ENCODE assay signal across 21 cellular contexts in genomic region chr16:84104231-84104630, GRCh38. TPM values are rescaled to one million over a fixed set of nuclear protein-coding genes. Genes with fewer than 3 reads are reported as not detected.
DNase-seq lines count a peak whose midpoint lies in the region; ATAC-seq and TF ChIP-seq lines count a peak whose summit lies in the region.
"Had no signal": no experiment of that assay in that cellular context is flagged by ENCODE, and none has a peak within 500 bp of the region (broad histone marks: within the 10 kb centered on the region; RNA-seq: fewer than 3 reads in every experiment).

No MANE protein-coding gene starts in this region.

- H3K27ac Mint-ChIP-seq in activated naive CD4-positive, alpha-beta T cell treated with anti-CD3 and anti-CD28 coated beads, Interleukin-2, amount 50 U/mL, for 24 hours, result peak overlapping the region; percentile 23
- no peak overlapping the region for H3K27ac Mint-ChIP-seq in activated naive CD4-positive, alpha-beta T cell treated with anti-CD3 and anti-CD28 coated beads, Interleukin-2, amount 50 U/mL, for 72 hours
- H3K27ac Mint-ChIP-seq in HFFc6, result no peak overlapping the region

- no peak overlapping the region for H3K4me3 Mint-ChIP-seq in activated naive CD4-positive, alpha-beta T cell treated with anti-CD3 and anti-CD28 coated beads, Interleukin-2, amount 50 U/mL, for 24 hours
- H3K4me3 Mint-ChIP-seq in HFFc6, result no peak overlapping the region
- H3K4me3 Mint-ChIP-seq: CD14-positive monocyte had no signal

- peaks cover 37 to 41% of the 10 kb centered on the region in 2 donors for H3K4me1 ChIP-seq in thyroid gland
- H3K4me1 ChIP-seq: Peyer's patch had no signal

- H3K36me3 Mint-ChIP-seq in activated naive CD4-positive, alpha-beta T cell treated with anti-CD3 and anti-CD28 coated beads, Interleukin-2, amount 50 U/mL, for 24 hours, result peaks cover 4% of the 10 kb centered on the region
- peaks cover 0 to under 1% of the 10 kb centered on the region in 2 donors for H3K36me3 Mint-ChIP-seq in activated naive CD4-positive, alpha-beta T cell treated with anti-CD3 and anti-CD28 coated beads, Interleukin-2, amount 50 U/mL, for 72 hours
- no peaks in the 10 kb centered on the region for H3K36me3 Mint-ChIP-seq in HFFc6 (ENCODE audit: low read depth)

- H3K27ac ChIP-seq in thyroid gland, result peak overlapping the region; percentile 34 to 67 (median 64)
- H3K27ac ChIP-seq: Peyer's patch had no signal

- intact Hi-C loops in thyroid gland (cut with DNase I), result no loop called here

- H3K4me1 Mint-ChIP-seq in activated naive CD4-positive, alpha-beta T cell treated with anti-CD3 and anti-CD28 coated beads, Interleukin-2, amount 50 U/mL, for 24 hours, result peaks cover 76% of the 10 kb centered on the region
- H3K4me1 Mint-ChIP-seq in HFFc6 (ENCODE audit: low read depth), result peaks cover 34% of the 10 kb centered on the region

- no peak for DNase-seq in activated naive CD4-positive, alpha-beta T cell treated with anti-CD3 and anti-CD28 coated beads, Interleukin-2, amount 50 U/mL, for 72 hours (ENCODE audit: low spot score in 2 of 2)
- DNase-seq in HFFc6 (peak; percentile 25), foreskin melanocyte (peak; percentile 16), thyroid gland (no peak), NCI-H1694 (lab: John Stamatoyannopoulos, UW) (no peak)
- no peak for DNase-seq in stimulated activated CD4-positive, alpha-beta T cell treated with anti-CD3 and anti-CD28 coated beads, Interleukin-12 subunit alpha, Interleukin-12 subunit beta, amount 100 ng/mL, for 4 hours
- DNase-seq: H7; Kasumi-1; MM.1S; NCI-H1092; NCI-H1436; NCI-H2029 treated with DMSO at 0.1 percent for 48 hours; NCI-H226; NCI-H524; NCI-H774; NK-92 treated with Interleukin-12 subunit alpha and Interleukin-12 subunit beta, amount 100 ng/mL, for 24 hours; Peyer's patch had no signal

- H3K27me3 ChIP-seq in thyroid gland, result no peaks in the 10 kb centered on the region
- H3K27me3 ChIP-seq: Peyer's patch had no signal

- H3K4me3 ChIP-seq in thyroid gland (replicated peaks in 1 of 3), result no peak overlapping the region
- H3K4me3 ChIP-seq: Peyer's patch had no signal

- no peak for ATAC-seq in activated naive CD4-positive, alpha-beta T cell treated with anti-CD3 and anti-CD28 coated beads, Interleukin-2, amount 50 U/mL, for 72 hours
- ATAC-seq in HG02852 (IDR thresholded peaks at IDR 0.05; ENCODE audit: unreplicated experiment), result no peak
- ATAC-seq: SK-N-SH treated with all-trans-retinoic acid at 6 μM for 48 hours had no signal

- TF ChIP-seq CTCF in HFFc6 (IDR thresholded peaks at IDR 0.05), result no peak
- TF ChIP-seq CTCF in thyroid gland (IDR thresholded peaks at IDR 0.05), result no peak

- TF ChIP-seq POLR2A in thyroid gland (IDR thresholded peaks at IDR 0.05), result no peak

- no peaks in the 10 kb centered on the region for H3K36me3 ChIP-seq in thyroid gland

- no peaks in the 10 kb centered on the region for H3K9me3 Mint-ChIP-seq in activated naive CD4-positive, alpha-beta T cell treated with anti-CD3 and anti-CD28 coated beads, Interleukin-2, amount 50 U/mL, for 24 hours
- H3K9me3 Mint-ChIP-seq in activated naive CD4-positive, alpha-beta T cell treated with anti-CD3 and anti-CD28 coated beads, Interleukin-2, amount 50 U/mL, for 72 hours, result no peaks in the 10 kb centered on the region
- no peaks in the 10 kb centered on the region for H3K9me3 Mint-ChIP-seq in HFFc6

- H3K9me3 ChIP-seq in thyroid gland, result no peaks in the 10 kb centered on the region
- H3K9me3 ChIP-seq: Peyer's patch had no signal

- 69 to 71% methylated on average over 3 of the region's 3 CpGs for WGBS in thyroid gland, 2 donors

- no peaks in the 10 kb centered on the region for H3K27me3 Mint-ChIP-seq in activated naive CD4-positive, alpha-beta T cell treated with anti-CD3 and anti-CD28 coated beads, Interleukin-2, amount 50 U/mL, for 24 hours
- H3K27me3 Mint-ChIP-seq in HFFc6 (ENCODE audit: insufficient read depth), result no peaks in the 10 kb centered on the region

RNA-seq across cellular contexts. Expression of gene MBTPS1, which starts 12.5 kb away (rescaled TPM):
- total RNA-seq in activated naive CD4-positive, alpha-beta T cell treated with anti-CD3 and anti-CD28 coated beads, Interleukin-2, amount 50 U/mL, for 72 hours, result 10 to 100 TPM; 39.9 to 41.1 TPM
- 100 to 1,000 TPM in 4 of 6 experiments, 10 to 100 TPM in 2; 96.6 to 123 (median 102) TPM for total RNA-seq in HFFc6 (2021; fragmentation: NEBNext Ultra II Directional; extraction: Animal tissue kit (Norgen Biotek cat#: 25700))
- total RNA-seq in thyroid gland, result 100 to 1,000 TPM; 126 to 185 (median 166) TPM

RNA-seq across cellular contexts. Expression of gene HSDL1, which starts 40.7 kb away (rescaled TPM):
- 10 to 100 TPM; 11.2 to 11.8 TPM for total RNA-seq in activated naive CD4-positive, alpha-beta T cell treated with anti-CD3 and anti-CD28 coated beads, Interleukin-2, amount 50 U/mL, for 72 hours
- 10 to 100 TPM; 14.8 to 18.8 (median 17.2) TPM for total RNA-seq in HFFc6 (2021; fragmentation: NEBNext Ultra II Directional; extraction: Animal tissue kit (Norgen Biotek cat#: 25700))
- 10 to 100 TPM; 37.2 to 82.9 (median 59.5) TPM for total RNA-seq in thyroid gland

RNA-seq across cellular contexts. Expression of gene DNAAF1, which starts 40.9 kb away (rescaled TPM):
- total RNA-seq in activated naive CD4-positive, alpha-beta T cell treated with anti-CD3 and anti-CD28 coated beads, Interleukin-2, amount 50 U/mL, for 72 hours, result not detected
- not detected for total RNA-seq in HFFc6 (2021; fragmentation: NEBNext Ultra II Directional; extraction: Animal tissue kit (Norgen Biotek cat#: 25700))
- total RNA-seq in thyroid gland, result 10 to 100 TPM in 1 of 4 donors, 1 to 10 TPM in 3; 1.5 to 11.2 (median 2.8) TPM
- total RNA-seq: Peyer's patch had no signal

Comparison
In these comparisons a context has a peak if more than half of its experiments do, and no peak if none do; other contexts are left out.
1. DNase-seq: peak in HFFc6 (single experiment) and foreskin melanocyte (single experiment); none in activated naive CD4-positive, alpha-beta T cell treated with anti-CD3 and anti-CD28 coated beads, Interleukin-2, amount 50 U/mL, for 72 hours (0 of 2), thyroid gland (0 of 2), NCI-H1694 (single experiment) and stimulated activated CD4-positive, alpha-beta T cell treated with anti-CD3 and anti-CD28 coated beads, Interleukin-12 subunit alpha, Interleukin-12 subunit beta, amount 100 ng/mL, for 4 hours (single experiment).